Comparison of ENCODE assay signal across 39 cellular contexts in the genomic region with DNA sequence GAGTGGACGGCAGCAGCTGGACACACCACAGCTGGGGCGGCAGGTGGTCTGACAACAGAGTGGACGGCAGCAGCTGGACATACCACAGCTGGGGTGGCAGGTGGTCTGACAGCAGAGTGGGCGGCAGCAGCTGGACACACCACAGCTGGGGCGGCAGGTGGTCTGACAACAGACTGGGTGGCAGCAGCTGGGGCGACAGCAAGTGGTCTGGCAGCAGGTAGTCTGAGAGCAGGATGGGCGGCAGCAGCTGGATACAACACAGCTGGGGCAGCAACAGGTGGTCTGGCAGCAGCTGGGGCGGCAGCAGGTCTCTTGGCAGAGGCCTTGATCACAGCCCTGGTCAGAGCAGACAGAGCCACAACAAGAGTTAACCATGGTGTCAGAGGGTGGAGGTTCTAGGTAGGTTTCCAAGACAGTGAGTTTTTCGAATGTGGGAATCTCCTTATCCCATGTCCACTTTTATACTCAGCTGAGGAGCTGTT. TPM values are rescaled to one million over a fixed set of nuclear protein-coding genes. Genes with fewer than 3 reads are reported as not detected.
"Had no signal": no experiment of that assay in that cellular context is flagged by ENCODE, and none has a peak within 500 bp of the region (broad histone marks: within the 10 kb centered on the region; RNA-seq: fewer than 3 reads in every experiment).

KRTAP4-1 (minus strand) TSS at position 432 of the 482 bp plus-strand sequence; CDS start at position 375, 57 bp downstream.

- H3K9me3 Mint-ChIP-seq: activated CD4-positive, alpha-beta memory T cell treated with anti-CD3 and anti-CD28 coated beads for 36 hours; activated CD4-positive, alpha-beta T cell treated with anti-CD3 and anti-CD28 coated beads, Interleukin-2, amount 10 ng/mL, durations not matched to agents 24 days and 14 days; activated T-helper 17 cell treated with anti-CD3 and anti-CD28 coated beads, Interleukin-2, amount 50 U/mL, for 72 hours; effector memory CD8-positive, alpha-beta T cell; naive B cell; nephron progenitor cell; stimulated activated memory B cell treated with anti-CD40 and anti-IgM and Interleukin-4, amounts not matched to agents 10 μg/mL and 1 μg/mL and 100 μg/mL, for 72 hours had no signal

- H3K4me1 Mint-ChIP-seq: activated CD4-positive, alpha-beta T cell treated with anti-CD3 and anti-CD28 coated beads, Interleukin-2, amount 10 ng/mL, durations not matched to agents 24 days and 14 days; activated T-helper 17 cell treated with anti-CD3 and anti-CD28 coated beads, Interleukin-2, amount 50 U/mL, for 72 hours; nephron progenitor cell; stimulated activated memory B cell treated with anti-CD40 and anti-IgM and Interleukin-4, amounts not matched to agents 10 μg/mL and 1 μg/mL and 100 μg/mL, for 72 hours had no signal

- H3K36me3 Mint-ChIP-seq: activated CD4-positive, alpha-beta memory T cell treated with anti-CD3 and anti-CD28 coated beads for 36 hours; stimulated activated memory B cell treated with anti-CD40 and anti-IgM and Interleukin-4, amounts not matched to agents 10 μg/mL and 1 μg/mL and 100 μg/mL, for 72 hours had no signal

- H3K4me2 ChIP-seq: hepatocyte had no signal

- H3K4me3 ChIP-seq: gastrocnemius medialis, hepatocyte, ovary, right lobe of liver, skin epidermis, stomach, thyroid gland, upper lobe of left lung, vagina had no signal

- H3K4me1 ChIP-seq: gastrocnemius medialis, right lobe of liver, stomach, thyroid gland, upper lobe of left lung, vagina had no signal

- H3K36me3 ChIP-seq: brain microvascular endothelial cell, gastrocnemius medialis, ovary, right lobe of liver, stomach, thyroid gland, upper lobe of left lung, vagina had no signal

- H3K9me3 ChIP-seq: gastrocnemius medialis, ovary, right lobe of liver, stomach, thyroid gland, upper lobe of left lung, vagina had no signal

- ATAC-seq: activated T-helper 17 cell treated with anti-CD3 and anti-CD28 coated beads, Interleukin-2, amount 50 U/mL, for 72 hours; effector memory CD8-positive, alpha-beta T cell; gastrocnemius medialis; left ventricle myocardium superior; right lobe of liver; stimulated activated memory B cell treated with anti-CD40 and anti-IgM and Interleukin-4, amounts not matched to agents 10 μg/mL and 1 μg/mL and 100 μg/mL, for 72 hours had no signal

- H3K27me3 ChIP-seq: brain microvascular endothelial cell, gastrocnemius medialis, ovary, right lobe of liver, thyroid gland, upper lobe of left lung, vagina had no signal

- DNase-seq: activated CD4-positive, alpha-beta memory T cell treated with anti-CD3 and anti-CD28 coated beads for 36 hours; activated CD4-positive, alpha-beta T cell treated with anti-CD3 and anti-CD28 coated beads, Interleukin-2, amount 10 ng/mL, durations not matched to agents 24 days and 14 days; activated CD4-positive, CD25-positive, alpha-beta regulatory T cell treated with anti-CD3 and anti-CD28 coated beads, Interleukin-2, amount 50 U/mL, for 72 hours; activated CD8-positive, alpha-beta memory T cell treated with anti-CD3 and anti-CD28 coated beads, Interleukin-2, amount 50 U/mL, for 4 hours; activated gamma-delta T cell treated with Interleukin-2 at 50 U/mL for 16 hours; activated naive CD4-positive, alpha-beta T cell treated with anti-CD3 and anti-CD28 coated beads, Interleukin-2, amount 50 U/mL, for 16 hours; activated T-cell treated with anti-CD3 and anti-CD28 coated beads, Interleukin-2, amount 50 U/mL, for 1 hour; amniotic stem cell; brain microvascular endothelial cell; cortex of kidney; effector memory CD8-positive, alpha-beta T cell; erythroblast; gastrocnemius medialis; islet precursor cell; left ventricle myocardium superior; naive B cell; nephron progenitor cell; ovary; right lobe of liver; stimulated activated CD4-positive, alpha-beta T cell treated with anti-CD3 and anti-CD28 coated beads, Interleukin-1b, Interleukin-23, amount 100 ng/mL, for 48 hours; stimulated activated CD4-positive, alpha-beta T cell treated with anti-CD3 and anti-CD28 coated beads, Interleukin-4, amount 100 ng/mL, for 4 hours; stimulated activated CD8-positive, alpha-beta memory T cell treated with anti-CD3 and anti-CD28 coated beads, Interleukin-4, amount 100 ng/mL, for 48 hours; stomach; thyroid gland had no signal

- H3K79me2 ChIP-seq: hepatocyte had no signal

- H3K27ac Mint-ChIP-seq: activated CD4-positive, alpha-beta memory T cell treated with anti-CD3 and anti-CD28 coated beads for 36 hours; activated CD4-positive, alpha-beta T cell treated with anti-CD3 and anti-CD28 coated beads, Interleukin-2, amount 10 ng/mL, durations not matched to agents 24 days and 14 days; activated T-helper 17 cell treated with anti-CD3 and anti-CD28 coated beads, Interleukin-2, amount 50 U/mL, for 72 hours; effector memory CD8-positive, alpha-beta T cell; nephron progenitor cell; progenitor cell of endocrine pancreas; stimulated activated memory B cell treated with anti-CD40 and anti-IgM and Interleukin-4, amounts not matched to agents 10 μg/mL and 1 μg/mL and 100 μg/mL, for 72 hours had no signal

- H2AFZ ChIP-seq: hepatocyte had no signal

- H3K27ac ChIP-seq: brain microvascular endothelial cell, gastrocnemius medialis, hepatocyte, ovary, right lobe of liver, skin epidermis, stomach, thyroid gland, upper lobe of left lung, vagina, VCaP had no signal

- H3K4me3 Mint-ChIP-seq: activated CD4-positive, alpha-beta memory T cell treated with anti-CD3 and anti-CD28 coated beads for 36 hours; activated CD4-positive, alpha-beta T cell treated with anti-CD3 and anti-CD28 coated beads, Interleukin-2, amount 10 ng/mL, durations not matched to agents 24 days and 14 days; activated T-helper 17 cell treated with anti-CD3 and anti-CD28 coated beads, Interleukin-2, amount 50 U/mL, for 72 hours; effector memory CD8-positive, alpha-beta T cell; naive B cell; nephron progenitor cell; stimulated activated memory B cell treated with anti-CD40 and anti-IgM and Interleukin-4, amounts not matched to agents 10 μg/mL and 1 μg/mL and 100 μg/mL, for 72 hours had no signal

RNA-seq across cellular contexts. Expression of gene KRTAP4-1, which starts in this region (rescaled TPM):
- total RNA-seq: activated CD4-positive, alpha-beta memory T cell treated with anti-CD3 and anti-CD28 coated beads for 36 hours; activated CD4-positive, alpha-beta T cell treated with anti-CD3 and anti-CD28 coated beads, Interleukin-2, amount 10 ng/mL, durations not matched to agents 24 days and 14 days; activated CD8-positive, alpha-beta memory T cell treated with anti-CD3 and anti-CD28 coated beads for 36 hours; activated T-helper 17 cell treated with anti-CD3 and anti-CD28 coated beads, Interleukin-2, amount 50 U/mL, for 72 hours; astrocyte; cardiac septum; chondrocyte; gastrocnemius medialis; hepatocyte; left ventricle myocardium superior; mammary epithelial cell; mucosa of gallbladder; ovary; progenitor cell of endocrine pancreas; renal cortical epithelial cell; right lobe of liver; stomach; thyroid gland; upper lobe of left lung; vagina had no signal
- polyA plus RNA-seq: hepatocyte, mammary epithelial cell, ovary, stomach had no signal
